In the genomic region with DNA sequence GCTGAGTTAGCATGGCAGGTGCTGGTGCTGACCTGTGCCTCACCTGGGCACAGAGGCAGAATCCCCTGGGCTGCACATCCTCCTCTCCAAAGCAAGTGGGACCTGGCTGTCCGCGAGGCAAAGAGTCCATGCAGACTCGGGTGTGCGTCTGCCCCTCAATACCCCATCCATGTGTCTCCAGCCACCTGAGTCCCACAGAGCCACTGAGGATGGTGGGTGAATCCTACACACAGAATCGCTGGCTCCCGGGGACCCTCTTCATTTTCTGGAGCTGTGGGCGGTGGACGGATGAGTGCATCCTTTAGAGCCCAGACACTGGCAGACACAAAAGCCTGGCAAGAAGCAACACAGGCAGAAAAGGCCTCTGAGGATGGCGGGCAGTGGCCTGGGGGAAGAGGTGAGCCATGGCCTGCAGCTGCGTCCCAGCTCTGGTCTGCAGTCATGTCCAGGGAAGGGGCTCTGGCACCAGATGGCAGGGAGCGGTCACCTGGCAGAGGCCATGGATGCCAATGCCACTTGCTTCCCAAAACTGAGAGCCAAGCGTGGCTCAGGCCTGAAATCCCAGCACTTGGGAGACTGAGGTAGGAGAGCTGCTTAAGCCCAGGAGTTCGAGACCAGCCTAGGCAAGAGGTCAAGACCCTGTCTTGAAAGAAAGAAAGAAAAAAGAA, we compare ENCODE assay signal across 18 cellular contexts. TPM values are rescaled to one million over a fixed set of nuclear protein-coding genes. Genes with fewer than 3 reads are reported as not detected.
"Had no signal": no experiment of that assay in that cellular context is flagged by ENCODE, and none has a peak within 500 bp of the region (broad histone marks: within the 10 kb centered on the region; RNA-seq: fewer than 3 reads in every experiment).

No MANE protein-coding gene starts in this region.

- H3K27me3 ChIP-seq: brain microvascular endothelial cell, dorsolateral prefrontal cortex, esophagus muscularis mucosa, hepatocyte, left lung, neural progenitor cell, stomach, upper lobe of right lung had no signal

- H3K9me3 ChIP-seq: esophagus muscularis mucosa, left lung, stomach, thoracic aorta, upper lobe of right lung had no signal

- H3K9me3 Mint-ChIP-seq: activated naive CD8-positive, alpha-beta T cell treated with anti-CD3 and anti-CD28 coated beads, Interleukin-2, amount 10 ng/mL, durations not matched to agents 7 days and 5 days; neural progenitor cell had no signal

- H3K4me3 Mint-ChIP-seq: activated naive CD8-positive, alpha-beta T cell treated with anti-CD3 and anti-CD28 coated beads, Interleukin-2, amount 10 ng/mL, durations not matched to agents 7 days and 5 days; neural progenitor cell had no signal

- H3K36me3 ChIP-seq: neural progenitor cell, upper lobe of right lung had no signal

- H3K4me2 ChIP-seq: hepatocyte, neural progenitor cell had no signal

- H3K27ac Mint-ChIP-seq: activated naive CD8-positive, alpha-beta T cell treated with anti-CD3 and anti-CD28 coated beads, Interleukin-2, amount 10 ng/mL, durations not matched to agents 7 days and 5 days; neural progenitor cell had no signal

- H3K4me3 ChIP-seq: dorsolateral prefrontal cortex, esophagus muscularis mucosa, hepatocyte, left lung, neural progenitor cell, stomach, thoracic aorta, upper lobe of right lung had no signal

- H3K27ac ChIP-seq: brain microvascular endothelial cell, esophagus muscularis mucosa, hepatocyte, left lung, neural progenitor cell, stomach, thoracic aorta, upper lobe of right lung had no signal

- DNase-seq: activated CD4-positive, alpha-beta T cell treated with anti-CD3 and anti-CD28 coated beads, Interleukin-2, amount 50 U/mL, for 1 hour; activated CD8-positive, alpha-beta memory T cell treated with anti-CD3 and anti-CD28 coated beads for 24 hours; activated naive CD8-positive, alpha-beta T cell treated with anti-CD3 and anti-CD28 coated beads, Interleukin-2, amount 10 ng/mL, durations not matched to agents 7 days and 5 days; brain microvascular endothelial cell; kidney; left lung; mesenchymal stem cell; stimulated activated CD4-positive, alpha-beta T cell treated with anti-CD3 and anti-CD28 coated beads, Interleukin-12 subunit alpha, Interleukin-12 subunit beta, amount 100 ng/mL, for 4 hours; stimulated activated CD4-positive, alpha-beta T cell treated with anti-CD3 and anti-CD28 coated beads, Interleukin-2, amount 100 ng/mL, for 24 hours; stomach; upper lobe of right lung had no signal

- ATAC-seq: left lung, upper lobe of right lung had no signal

- H2AFZ ChIP-seq: hepatocyte, neural progenitor cell had no signal

RNA-seq across cellular contexts. Expression of a gene that starts 39.6 kb away (rescaled TPM):
- total RNA-seq: hepatocyte; kidney; renal cortical epithelial cell; T-helper 2 cell treated with Interferon-gamma antibody and Interleukin-4, amounts not matched to agents 100 ng/mL and 5 ng/mL, for 36 hours had no signal

RNA-seq across cellular contexts. Expression of a gene that starts 42.2 kb away (rescaled TPM):
- total RNA-seq: activated naive CD8-positive, alpha-beta T cell treated with anti-CD3 and anti-CD28 coated beads, Interleukin-2, amount 10 ng/mL, durations not matched to agents 7 days and 5 days; hepatocyte; renal cortical epithelial cell; T-helper 2 cell treated with Interferon-gamma antibody and Interleukin-4, amounts not matched to agents 100 ng/mL and 5 ng/mL, for 36 hours; thoracic aorta had no signal

RNA-seq across cellular contexts. Expression of a gene that starts 46.9 kb away (rescaled TPM):
- total RNA-seq: activated naive CD8-positive, alpha-beta T cell treated with anti-CD3 and anti-CD28 coated beads, Interleukin-2, amount 10 ng/mL, durations not matched to agents 7 days and 5 days had no signal
